ENCODE assay signal across 8 cellular contexts in the genomic region with DNA sequence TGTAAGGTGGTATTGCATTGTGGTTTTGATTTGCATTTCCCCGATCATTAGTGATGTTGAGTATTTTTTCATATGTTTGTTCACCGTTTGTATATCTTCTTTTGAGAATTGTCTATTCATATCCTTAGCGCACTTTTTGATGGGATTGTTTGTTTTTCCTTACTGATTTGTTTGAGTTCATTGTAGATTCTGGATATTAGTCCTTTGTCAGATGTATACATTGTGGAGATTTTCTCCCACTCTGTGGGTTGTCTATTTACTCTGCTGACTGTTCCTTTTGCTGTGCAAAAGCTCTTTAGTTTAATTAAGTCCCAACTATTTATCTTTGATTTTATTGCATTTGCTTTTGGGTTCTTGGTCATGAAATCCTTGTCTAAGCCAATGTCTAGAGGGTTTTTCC. TPM values are rescaled to one million over a fixed set of nuclear protein-coding genes. Genes with fewer than 3 reads are reported as not detected.
DNase-seq lines count a peak whose midpoint lies in the region; ATAC-seq, FAIRE-seq and TF ChIP-seq lines count a peak whose summit lies in the region.
"Not testable (repeated sequence)": the region's sequence is repeated elsewhere in the genome, so short reads cannot be mapped to it uniquely, and the experiment has no call there.

No MANE protein-coding gene starts in this region.

- CTCF ChIA-PET in Panc1 (lab: Charles Lee); HepG2 (lab: Yijun Ruan, JAX; ENCODE audit: low intra/inter-chr PET ratio, low total read pairs): not testable (repeated sequence)

- not testable (repeated sequence) for H3K4me2 ChIP-seq in HepG2 (ENCODE audit: low read depth, low read length)

- in situ Hi-C loops in Panc1 (cut with HindIII; ENCODE audit: low pct_unique_long_range_greater_than_20kb, low sequenced_read_pairs); HepG2 (cut with HindIII; ENCODE audit: extremely low pct_ligation_motif_present, low pct_unique_long_range_greater_than_20kb): not testable (repeated sequence)

- TF ChIP-seq RAD21 in HepG2 (CRISPR knock-in tag; IDR thresholded peaks at IDR 0.05), result not testable (repeated sequence)

- ATAC-seq in Panc1, HepG2: not testable (repeated sequence)

- not testable (repeated sequence) for H3K27ac ChIP-seq in Panc1 (ENCODE audit: low read length); HepG2 (ENCODE audit: extremely low read length, insufficient read depth, low read length)
- peak overlapping the region; percentile 50 to 54 for H3K27ac ChIP-seq in testis

- not testable (repeated sequence) for H3K4me3 ChIP-seq in Panc1 (ENCODE audit: low read depth in 2 of 2, low read length in 2 of 2); HepG2 (replicated peaks in 1 of 3; ENCODE audit: insufficient read depth in 1 of 3, low read depth in 2 of 3, low read length in 3 of 3); testis

- intact Hi-C loops in Panc1 (cut with micrococcal nuclease; ENCODE audit: unreplicated experiment); HepG2 (cut with micrococcal nuclease; ENCODE audit: unreplicated experiment); testis (cut with DNase I; ENCODE audit: low total_unique reads): not testable (repeated sequence)

- not testable (repeated sequence) for H3K9me3 ChIP-seq in Panc1 (ENCODE audit: control insufficient read depth, insufficient read depth, low read depth, low read length); HepG2 (ENCODE audit: low read length); testis

- WGBS in HepG2 (ENCODE audit: low lambda C conversion rate), result 58% methylated on average over 3 of the region's 3 CpGs
- WGBS in testis, 2 donors, result 89 to 93% methylated on average over 3 of the region's 3 CpGs

- H3K27me3 ChIP-seq in Panc1 (ENCODE audit: control insufficient read depth, insufficient read depth, low read length); HepG2 (ENCODE audit: control insufficient read depth in 1 of 2, insufficient read depth in 2 of 2, low read length in 2 of 2); testis: not testable (repeated sequence)

- not testable (repeated sequence) for H3K79me2 ChIP-seq in HepG2 (ENCODE audit: insufficient read depth, low read length)

- POLR2A ChIA-PET in Panc1 (lab: Charles Lee); HepG2 (lab: Yijun Ruan, JAX): not testable (repeated sequence)

- not testable (repeated sequence) for H3K9ac ChIP-seq in HepG2 (ENCODE audit: insufficient read depth, low read depth, low read length)

- not testable (repeated sequence) for FAIRE-seq in HepG2 (lab: Jason Lieb, UNC)

- DNase-seq in DMS53 (lab: John Stamatoyannopoulos, UW) (peak; percentile 26), NCI-H146 (lab: John Stamatoyannopoulos, UW) (peak; percentile 49), NCI-H1930 (lab: John Stamatoyannopoulos, UW) (peak; percentile 18 to 25), NCI-H526 treated with DMSO at 0.1 percent for 48 hours (lab: John Stamatoyannopoulos, UW) (peak; percentile 32), NCI-H748 (lab: John Stamatoyannopoulos, UW; ENCODE audit: unreplicated experiment) (peak; percentile 70)
- not testable (repeated sequence) for DNase-seq in Panc1 (ENCODE audit: low read depth, low spot score); HepG2 (ENCODE audit: low spot score); testis

- not testable (repeated sequence) for TF ChIP-seq CTCF in Panc1 (IDR thresholded peaks at IDR 0.05); HepG2 (CRISPR knock-in tag; IDR thresholded peaks at IDR 0.05); testis (IDR thresholded peaks at IDR 0.05)

- TF ChIP-seq EP300 in HepG2 (IDR thresholded peaks at IDR 0.05; ENCODE audit: low read depth in 2 of 2, low read length in 2 of 2); HepG2 (CRISPR knock-in tag; IDR thresholded peaks at IDR 0.05; ENCODE audit: borderline replicate concordance): not testable (repeated sequence)

- not testable (repeated sequence) for H3K36me3 ChIP-seq in Panc1 (ENCODE audit: control insufficient read depth, insufficient read depth, low read length); HepG2 (replicated peaks in 1 of 2; ENCODE audit: control insufficient read depth in 1 of 2, insufficient read depth in 2 of 2, low read length in 2 of 2); testis (ENCODE audit: low read depth, missing control alignments)

- not testable (repeated sequence) for H2AFZ ChIP-seq in HepG2 (ENCODE audit: low read length)

- not testable (repeated sequence) for TF ChIP-seq POLR2A in HepG2 (IDR thresholded peaks at IDR 0.05; ENCODE audit: insufficient read depth in 1 of 2, low read depth in 2 of 2, low read length in 2 of 2); testis (IDR thresholded peaks at IDR 0.05)

- H3K4me1 ChIP-seq in Panc1 (ENCODE audit: control insufficient read depth, insufficient read depth, low read length), result not testable (repeated sequence)
- peaks cover 37% of the 10 kb centered on the region for H3K4me1 ChIP-seq in HepG2 (ENCODE audit: insufficient read depth, low read length)
- H3K4me1 ChIP-seq in testis, result peaks cover 36% of the 10 kb centered on the region

- TSS peak; percentile 67 for BruUV-seq in Panc1 (replicated peaks; lab: Mats Ljungman, UMichigan)
- BruUV-seq in HepG2 (replicated peaks; lab: Mats Ljungman, UMichigan), result not testable (repeated sequence)

- not testable (repeated sequence) for H4K20me1 ChIP-seq in HepG2 (ENCODE audit: insufficient read depth, low read length)

TF ChIP-seq in HepG2, 621 proteins besides CTCF, POLR2A, EP300 and RAD21:
- TF ChIP-seq SOX6, SOX13 (IDR thresholded peaks at IDR 0.05): not testable (repeated sequence)
- peak; percentile 20; the same call in 1 of the 2 replicates for TF ChIP-seq SOX6 (CRISPR knock-in tag; IDR thresholded peaks at IDR 0.05)
- TF ChIP-seq SOX13 (CRISPR knock-in tag; conservative IDR thresholded peaks at IDR 0.05 in 1 of 2, IDR thresholded peaks at IDR 0.05 in 1 of 2), result peak in 1 of 2 experiments; percentile 70; a peak in 2 of 4 replicates
- TF ChIP-seq ARID2 (CRISPR knock-in tag; IDR thresholded peaks at IDR 0.05; ENCODE audit: borderline replicate concordance), result 0 out of 2 replicates have a peak, but pooled peaks have one; percentile 25
- peak; percentile 86 for TF ChIP-seq GFI1 (CRISPR knock-in tag; IDR thresholded peaks at IDR 0.05; ENCODE audit: borderline replicate concordance)

RNA-seq across cellular contexts. Expression of a gene that starts 38.0 kb away (rescaled TPM):
- total RNA-seq in Panc1 (2021; ENCODE audit: unreplicated experiment) (68.7 TPM), HepG2 (2016; rRNA removed; fragmentation: Illumina TruSeq; extraction: Trizol) (99.0 and 159 TPM in 2 replicates), testis (10 to 100 TPM; 55.7 to 73.4 TPM)
- 35.7 TPM for polyA plus RNA-seq in Panc1 (2012; ENCODE audit: insufficient read length)
- total RNA-seq in HepG2 (2016; cell fraction: cytosol; rRNA removed; fragmentation: Illumina TruSeq; extraction: Trizol; ENCODE audit: low read depth), result 13.8 and 16.6 TPM in 2 replicates
- 107 and 167 TPM in 2 replicates for total RNA-seq in HepG2 (2016; cell fraction: insoluble cytoplasmic fraction; rRNA removed; fragmentation: Illumina TruSeq; extraction: Trizol)
- total RNA-seq in HepG2 (2016; cell fraction: membrane; rRNA removed; fragmentation: Illumina TruSeq; extraction: Trizol), result 27.7 and 34.8 TPM in 2 replicates
- 78.6 and 83.3 TPM in 2 replicates for total RNA-seq in HepG2 (2016; cell fraction: nucleus; rRNA removed; fragmentation: Illumina TruSeq; extraction: Trizol)
- polyA plus RNA-seq in HepG2 (2011; rRNA removed) (33.0 and 39.4 TPM in 2 replicates), testis (ENCODE audit: insufficient read depth, low read depth, low replicate concordance) (36.7 TPM)
- polyA plus RNA-seq in HepG2 (2011; cell fraction: cytosol; rRNA removed), result 12.4 and 18.2 TPM in 2 replicates
- 33.3 and 39.4 TPM in 2 replicates for polyA plus RNA-seq in HepG2 (2011; cell fraction: nucleus; rRNA removed)
- polyA plus RNA-seq in HepG2 (2012), result 60.7 and 80.2 TPM in 2 replicates
- polyA plus RNA-seq in HepG2 (2016; cell fraction: cytosol; fragmentation: Illumina TruSeq; extraction: Trizol; ENCODE audit: low read depth), result 5.1 and 5.9 TPM in 2 replicates
- polyA plus RNA-seq in HepG2 (2016; cell fraction: insoluble cytoplasmic fraction; fragmentation: Illumina TruSeq; extraction: Trizol; ENCODE audit: low read depth), result 103 and 105 TPM in 2 replicates
- 12.6 and 14.4 TPM in 2 replicates for polyA plus RNA-seq in HepG2 (2016; cell fraction: membrane; fragmentation: Illumina TruSeq; extraction: Trizol; ENCODE audit: low read depth)
- 46.9 and 49.0 TPM in 2 replicates for polyA plus RNA-seq in HepG2 (2016; cell fraction: nucleus; fragmentation: Illumina TruSeq; extraction: Trizol; ENCODE audit: insufficient read depth, low read depth)
- 9.0 and 17.9 TPM in 2 replicates for polyA minus RNA-seq in HepG2 (2011; rRNA and poly(A)+ RNA removed; ENCODE audit: low replicate concordance)
- 50.4 and 57.0 TPM in 2 replicates for polyA minus RNA-seq in HepG2 (2011; cell fraction: cytosol; rRNA and poly(A)+ RNA removed)
- polyA minus RNA-seq in HepG2 (2011; cell fraction: nucleus; rRNA and poly(A)+ RNA removed), result 169 and 218 TPM in 2 replicates
